ENCODE assay signal across 17 cellular contexts in the genomic region with DNA sequence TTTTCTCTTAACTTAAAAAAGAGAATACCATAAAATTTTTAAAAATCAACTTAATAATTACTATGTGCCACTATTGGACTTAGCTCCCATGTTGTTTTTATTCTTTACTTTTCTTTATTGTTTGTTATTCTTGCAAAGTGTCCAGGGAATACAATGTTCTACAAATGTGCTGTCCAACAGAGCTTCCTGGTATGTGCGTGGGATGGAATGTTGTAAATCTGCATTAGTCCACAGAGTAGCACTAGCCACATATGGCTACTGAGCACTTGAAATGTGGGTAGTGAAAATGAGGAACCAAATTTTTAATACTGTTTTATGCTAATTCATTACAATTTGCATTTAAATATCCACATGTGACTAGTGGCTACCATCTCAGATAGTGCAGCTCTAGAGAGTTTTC. TPM values are rescaled to one million over a fixed set of nuclear protein-coding genes. Genes with fewer than 3 reads are reported as not detected.
DNase-seq lines count a peak whose midpoint lies in the region; ATAC-seq and TF ChIP-seq lines count a peak whose summit lies in the region.
"Had no signal": no experiment of that assay in that cellular context is flagged by ENCODE, and none has a peak within 500 bp of the region (broad histone marks: within the 10 kb centered on the region; RNA-seq: fewer than 3 reads in every experiment).

No MANE protein-coding gene starts in this region.

- peaks cover 6% of the 10 kb centered on the region for H3K4me1 ChIP-seq in fibroblast of lung (ENCODE audit: control insufficient read depth, extremely low read depth, insufficient read depth, low read length)
- H3K4me1 ChIP-seq: psoas muscle had no signal

- no peak for TF ChIP-seq CTCF in AG10803 (conservative IDR thresholded peaks at IDR 0.05; ENCODE audit: low read length)
- TF ChIP-seq CTCF in fibroblast of lung (conservative IDR thresholded peaks at IDR 0.05 in 1 of 2, IDR thresholded peaks at IDR 0.05 in 1 of 2; ENCODE audit: low read depth in 1 of 2, low read length in 2 of 2): no peak

- H3K9ac ChIP-seq in fibroblast of lung (ENCODE audit: insufficient read depth, low read length): no peak overlapping the region

- ATAC-seq in HG02938 (IDR thresholded peaks at IDR 0.05; ENCODE audit: unreplicated experiment): no peak
- ATAC-seq: psoas muscle had no signal

- H3K27ac ChIP-seq in fibroblast of lung (ENCODE audit: insufficient read depth, low read length): no peak overlapping the region
- H3K27ac ChIP-seq: psoas muscle had no signal

- H3K27me3 ChIP-seq in fibroblast of lung (ENCODE audit: control insufficient read depth, insufficient read depth, low read length): no peaks in the 10 kb centered on the region

- no peak overlapping the region for H2AFZ ChIP-seq in fibroblast of lung (ENCODE audit: low read length)

- DNase-seq in AG10803 (ENCODE audit: low read depth) (peak; percentile 80), OCI-M1 (lab: John Stamatoyannopoulos, UW) (peak; percentile 5), fibroblast of lung (ENCODE audit: low read depth in 2 of 2) (peak; percentile 87 to 90), non-pigmented ciliary epithelial cell (ENCODE audit: low read depth) (peak; percentile 94), A172 (ENCODE audit: low spot score) (no peak), DMS153 (lab: John Stamatoyannopoulos, UW) (no peak), NCI-H510A treated with DMSO at 0.1 percent for 48 hours (lab: John Stamatoyannopoulos, UW) (no peak)
- DNase-seq: activated gamma-delta T cell treated with Interleukin-2 at 50 U/mL for 16 hours; C1 segment of cervical spinal cord; central memory CD4-positive, alpha-beta T cell; erythroblast; NCI-H1092; NCI-H524 treated with DMSO at 0.1 percent for 48 hours; psoas muscle; stimulated activated naive CD4-positive, alpha-beta T cell treated with Interleukin-2 at 50 U/mL for 16 hours had no signal

- H3K4me3 ChIP-seq in AG10803 (ENCODE audit: low read length) (no peak overlapping the region), fibroblast of lung (replicated peaks in 1 of 4; ENCODE audit: control extremely low read depth in 1 of 4, insufficient read depth in 1 of 4, low read depth in 3 of 4, low read length in 4 of 4) (no peak overlapping the region)
- H3K4me3 ChIP-seq: psoas muscle had no signal

- H3K79me2 ChIP-seq in fibroblast of lung (ENCODE audit: control insufficient read depth, insufficient read depth, low read length): no peaks in the 10 kb centered on the region

- no peaks in the 10 kb centered on the region for H3K9me3 ChIP-seq in fibroblast of lung (ENCODE audit: control insufficient read depth, insufficient read depth, low read depth, low read length)
- H3K9me3 ChIP-seq: psoas muscle had no signal

- no peaks in the 10 kb centered on the region for H3K36me3 ChIP-seq in fibroblast of lung (ENCODE audit: control insufficient read depth, insufficient read depth, low read length)

- H4K20me1 ChIP-seq in fibroblast of lung (ENCODE audit: control insufficient read depth, extremely low read depth, insufficient read depth, low read length): no peaks in the 10 kb centered on the region

- no peak overlapping the region for H3K4me2 ChIP-seq in fibroblast of lung (ENCODE audit: extremely low read depth, insufficient read depth, low read length)

RNA-seq across cellular contexts. Expression of a gene that starts 14.3 kb away (rescaled TPM):
- under 0.01 and 1.5 TPM in 2 replicates for total RNA-seq in fibroblast of lung
- polyA plus RNA-seq in fibroblast of lung: 4.2 and 22.2 TPM in 2 replicates
- 2.2 and 16.3 TPM in 2 replicates for polyA plus RNA-seq in fibroblast of lung (2012)
- 0.41 and 12.7 TPM in 2 replicates for polyA minus RNA-seq in fibroblast of lung (ENCODE audit: low replicate concordance)
- not detected in 2 replicates for total RNA-seq in A172 (2014; rRNA removed; shearing (Covaris generic))
- total RNA-seq: G401 had no signal

Comparison
In these comparisons a context has a peak if more than half of its experiments do, and no peak if none do; other contexts are left out.
1. DNase-seq: peak in AG10803 (single experiment), OCI-M1 (single experiment), fibroblast of lung (2 of 2) and non-pigmented ciliary epithelial cell (single experiment); none in A172 (single experiment), DMS153 (single experiment) and NCI-H510A treated with DMSO at 0.1 percent for 48 hours (single experiment).